ENCODE assay signal across 1 cellular context in genomic region chr1:32393832-32394140, GRCh38.
A peak's percentile ranks its signal among the peaks of the same experiment; 100 is the strongest.
TF ChIP-seq lines count a peak whose summit lies in the region.

No MANE protein-coding gene starts in this region.

TF ChIP-seq in K562, 482 proteins besides CTCF, POLR2A, EP300 and RAD21:
- TF ChIP-seq, protein P1, sequence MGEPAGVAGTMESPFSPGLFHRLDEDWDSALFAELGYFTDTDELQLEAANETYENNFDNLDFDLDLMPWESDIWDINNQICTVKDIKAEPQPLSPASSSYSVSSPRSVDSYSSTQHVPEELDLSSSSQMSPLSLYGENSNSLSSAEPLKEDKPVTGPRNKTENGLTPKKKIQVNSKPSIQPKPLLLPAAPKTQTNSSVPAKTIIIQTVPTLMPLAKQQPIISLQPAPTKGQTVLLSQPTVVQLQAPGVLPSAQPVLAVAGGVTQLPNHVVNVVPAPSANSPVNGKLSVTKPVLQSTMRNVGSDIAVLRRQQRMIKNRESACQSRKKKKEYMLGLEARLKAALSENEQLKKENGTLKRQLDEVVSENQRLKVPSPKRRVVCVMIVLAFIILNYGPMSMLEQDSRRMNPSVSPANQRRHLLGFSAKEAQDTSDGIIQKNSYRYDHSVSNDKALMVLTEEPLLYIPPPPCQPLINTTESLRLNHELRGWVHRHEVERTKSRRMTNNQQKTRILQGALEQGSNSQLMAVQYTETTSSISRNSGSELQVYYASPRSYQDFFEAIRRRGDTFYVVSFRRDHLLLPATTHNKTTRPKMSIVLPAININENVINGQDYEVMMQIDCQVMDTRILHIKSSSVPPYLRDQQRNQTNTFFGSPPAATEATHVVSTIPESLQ (CRISPR knock-in tag; IDR thresholded peaks at IDR 0.05): 0 out of 2 replicates have a peak, but pooled peaks have one; percentile 33
- no peak for TF ChIP-seq ZBTB8A (IDR thresholded peaks at IDR 0.05; ENCODE audit: partially characterized antibody)
- TF ChIP-seq ZNF584 (CRISPR knock-in tag; IDR thresholded peaks at IDR 0.05; ENCODE audit: low read depth): 0 out of 2 replicates have a peak, but pooled peaks have one; percentile 40
- TF ChIP-seq, protein P2, sequence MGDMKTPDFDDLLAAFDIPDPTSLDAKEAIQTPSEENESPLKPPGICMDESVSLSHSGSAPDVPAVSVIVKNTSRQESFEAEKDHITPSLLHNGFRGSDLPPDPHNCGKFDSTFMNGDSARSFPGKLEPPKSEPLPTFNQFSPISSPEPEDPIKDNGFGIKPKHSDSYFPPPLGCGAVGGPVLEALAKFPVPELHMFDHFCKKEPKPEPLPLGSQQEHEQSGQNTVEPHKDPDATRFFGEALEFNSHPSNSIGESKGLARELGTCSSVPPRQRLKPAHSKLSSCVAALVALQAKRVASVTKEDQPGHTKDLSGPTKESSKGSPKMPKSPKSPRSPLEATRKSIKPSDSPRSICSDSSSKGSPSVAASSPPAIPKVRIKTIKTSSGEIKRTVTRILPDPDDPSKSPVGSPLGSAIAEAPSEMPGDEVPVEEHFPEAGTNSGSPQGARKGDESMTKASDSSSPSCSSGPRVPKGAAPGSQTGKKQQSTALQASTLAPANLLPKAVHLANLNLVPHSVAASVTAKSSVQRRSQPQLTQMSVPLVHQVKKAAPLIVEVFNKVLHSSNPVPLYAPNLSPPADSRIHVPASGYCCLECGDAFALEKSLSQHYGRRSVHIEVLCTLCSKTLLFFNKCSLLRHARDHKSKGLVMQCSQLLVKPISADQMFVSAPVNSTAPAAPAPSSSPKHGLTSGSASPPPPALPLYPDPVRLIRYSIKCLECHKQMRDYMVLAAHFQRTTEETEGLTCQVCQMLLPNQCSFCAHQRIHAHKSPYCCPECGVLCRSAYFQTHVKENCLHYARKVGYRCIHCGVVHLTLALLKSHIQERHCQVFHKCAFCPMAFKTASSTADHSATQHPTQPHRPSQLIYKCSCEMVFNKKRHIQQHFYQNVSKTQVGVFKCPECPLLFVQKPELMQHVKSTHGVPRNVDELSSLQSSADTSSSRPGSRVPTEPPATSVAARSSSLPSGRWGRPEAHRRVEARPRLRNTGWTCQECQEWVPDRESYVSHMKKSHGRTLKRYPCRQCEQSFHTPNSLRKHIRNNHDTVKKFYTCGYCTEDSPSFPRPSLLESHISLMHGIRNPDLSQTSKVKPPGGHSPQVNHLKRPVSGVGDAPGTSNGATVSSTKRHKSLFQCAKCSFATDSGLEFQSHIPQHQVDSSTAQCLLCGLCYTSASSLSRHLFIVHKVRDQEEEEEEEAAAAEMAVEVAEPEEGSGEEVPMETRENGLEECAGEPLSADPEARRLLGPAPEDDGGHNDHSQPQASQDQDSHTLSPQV (IDR thresholded peaks at IDR 0.05): peak; percentile 25; the same call in 1 of the 2 replicates
- no peak for TF ChIP-seq MAFK (IDR thresholded peaks at IDR 0.05; ENCODE audit: low read length)
- TF ChIP-seq MAX (CRISPR knock-in tag; IDR thresholded peaks at IDR 0.05): peak; percentile 20; the same call in 1 of the 2 replicates
- TF ChIP-seq ZNF143 (CRISPR knock-in tag; IDR thresholded peaks at IDR 0.05): peak; percentile 38; the same call in 1 of the 2 replicates
- TF ChIP-seq, protein P3, sequence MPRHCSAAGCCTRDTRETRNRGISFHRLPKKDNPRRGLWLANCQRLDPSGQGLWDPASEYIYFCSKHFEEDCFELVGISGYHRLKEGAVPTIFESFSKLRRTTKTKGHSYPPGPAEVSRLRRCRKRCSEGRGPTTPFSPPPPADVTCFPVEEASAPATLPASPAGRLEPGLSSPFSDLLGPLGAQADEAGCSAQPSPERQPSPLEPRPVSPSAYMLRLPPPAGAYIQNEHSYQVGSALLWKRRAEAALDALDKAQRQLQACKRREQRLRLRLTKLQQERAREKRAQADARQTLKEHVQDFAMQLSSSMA (CRISPR knock-in tag; IDR thresholded peaks at IDR 0.05): no peak
- peak; percentile 62; the same call in 1 of the 2 replicates for TF ChIP-seq FOXP4 (CRISPR knock-in tag; IDR thresholded peaks at IDR 0.05; ENCODE audit: borderline replicate concordance)
- no peak for TF ChIP-seq ZKSCAN8 (CRISPR knock-in tag; IDR thresholded peaks at IDR 0.05)
- 0 out of 2 replicates have a peak, but pooled peaks have one; percentile 39 for TF ChIP-seq STAT5B (CRISPR knock-in tag; IDR thresholded peaks at IDR 0.05)
- TF ChIP-seq ZBTB49 (CRISPR knock-in tag; IDR thresholded peaks at IDR 0.05; ENCODE audit: borderline replicate concordance): peak; percentile 91; the same call in 1 of the 2 replicates
- TF ChIP-seq ZNF609 (CRISPR knock-in tag; IDR thresholded peaks at IDR 0.05; ENCODE audit: borderline replicate concordance): no peak
- 0 out of 2 replicates have a peak, but pooled peaks have one; percentile 15 for TF ChIP-seq PTBP1 (IDR thresholded peaks at IDR 0.05; ENCODE audit: low read depth, low read length)
- no peak for TF ChIP-seq PHB2 (IDR thresholded peaks at IDR 0.05; ENCODE audit: low read depth)
- TF ChIP-seq, protein P4, sequence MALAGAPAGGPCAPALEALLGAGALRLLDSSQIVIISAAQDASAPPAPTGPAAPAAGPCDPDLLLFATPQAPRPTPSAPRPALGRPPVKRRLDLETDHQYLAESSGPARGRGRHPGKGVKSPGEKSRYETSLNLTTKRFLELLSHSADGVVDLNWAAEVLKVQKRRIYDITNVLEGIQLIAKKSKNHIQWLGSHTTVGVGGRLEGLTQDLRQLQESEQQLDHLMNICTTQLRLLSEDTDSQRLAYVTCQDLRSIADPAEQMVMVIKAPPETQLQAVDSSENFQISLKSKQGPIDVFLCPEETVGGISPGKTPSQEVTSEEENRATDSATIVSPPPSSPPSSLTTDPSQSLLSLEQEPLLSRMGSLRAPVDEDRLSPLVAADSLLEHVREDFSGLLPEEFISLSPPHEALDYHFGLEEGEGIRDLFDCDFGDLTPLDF (CRISPR knock-in tag; IDR thresholded peaks at IDR 0.05): peak; percentile 58; the same call in 1 of the 2 replicates
- peak in 1 of 2 experiments; percentile 33; a peak in 1 of 4 replicates for TF ChIP-seq SIN3A (IDR thresholded peaks at IDR 0.05; ENCODE audit: borderline replicate concordance in 2 of 2, control insufficient read depth in 1 of 2, low read depth in 2 of 2, low read length in 2 of 2)
- TF ChIP-seq FOXP1 (CRISPR knock-in tag; IDR thresholded peaks at IDR 0.05): peak; percentile 62; the same call in 1 of the 2 replicates
- no peak for TF ChIP-seq SMAD4 (CRISPR knock-in tag; conservative IDR thresholded peaks at IDR 0.05)
- no peak for TF ChIP-seq ZNF253 (CRISPR knock-in tag; conservative IDR thresholded peaks at IDR 0.05)
- no peak for TF ChIP-seq MAFG (tag; conservative IDR thresholded peaks at IDR 0.05)
- TF ChIP-seq HLTF (IDR thresholded peaks at IDR 0.05): no peak
- TF ChIP-seq ZBTB43 (CRISPR knock-in tag; IDR thresholded peaks at IDR 0.05): 0 out of 2 replicates have a peak, but pooled peaks have one; percentile 73
- no peak for TF ChIP-seq ZNF263 (CRISPR knock-in tag; IDR thresholded peaks at IDR 0.05; ENCODE audit: borderline replicate concordance)
- TF ChIP-seq IRF1 (CRISPR knock-in tag; IDR thresholded peaks at IDR 0.05; ENCODE audit: borderline replicate concordance): no peak
- TF ChIP-seq ADNP (tag; IDR thresholded peaks at IDR 0.05): no peak
- no peak for TF ChIP-seq MBD2 (IDR thresholded peaks at IDR 0.05; ENCODE audit: borderline replicate concordance, low read depth)
- no peak for TF ChIP-seq ETV6 (IDR thresholded peaks at IDR 0.05; ENCODE audit: borderline replicate concordance in 1 of 2, low read depth in 2 of 2, low read length in 1 of 2)
- peak; percentile 87 for TF ChIP-seq ETV6 (CRISPR knock-in tag; IDR thresholded peaks at IDR 0.05; ENCODE audit: borderline replicate concordance)
- peak; percentile 16 to 34; a peak in 2 of 4 replicates for TF ChIP-seq MAZ (CRISPR knock-in tag; conservative IDR thresholded peaks at IDR 0.05 in 1 of 2, IDR thresholded peaks at IDR 0.05 in 1 of 2)
- no peak for TF ChIP-seq ILK (tag; IDR thresholded peaks at IDR 0.05; ENCODE audit: borderline replicate concordance, low read depth)
- TF ChIP-seq POLR2AphosphoS5 (IDR thresholded peaks at IDR 0.05; ENCODE audit: control insufficient read depth, insufficient read depth, low read depth, low read length): no peak
- no peak for TF ChIP-seq KLF13 (tag; IDR thresholded peaks at IDR 0.05; ENCODE audit: borderline replicate concordance, low read depth)
- TF ChIP-seq ZFPM2 (CRISPR knock-in tag; IDR thresholded peaks at IDR 0.05): peak; percentile 12; the same call in 1 of the 2 replicates
- no peak for TF ChIP-seq NFIX (CRISPR knock-in tag; IDR thresholded peaks at IDR 0.05; ENCODE audit: low read depth)
